ENCODE assay signal across 8 cellular contexts in the genomic region with DNA sequence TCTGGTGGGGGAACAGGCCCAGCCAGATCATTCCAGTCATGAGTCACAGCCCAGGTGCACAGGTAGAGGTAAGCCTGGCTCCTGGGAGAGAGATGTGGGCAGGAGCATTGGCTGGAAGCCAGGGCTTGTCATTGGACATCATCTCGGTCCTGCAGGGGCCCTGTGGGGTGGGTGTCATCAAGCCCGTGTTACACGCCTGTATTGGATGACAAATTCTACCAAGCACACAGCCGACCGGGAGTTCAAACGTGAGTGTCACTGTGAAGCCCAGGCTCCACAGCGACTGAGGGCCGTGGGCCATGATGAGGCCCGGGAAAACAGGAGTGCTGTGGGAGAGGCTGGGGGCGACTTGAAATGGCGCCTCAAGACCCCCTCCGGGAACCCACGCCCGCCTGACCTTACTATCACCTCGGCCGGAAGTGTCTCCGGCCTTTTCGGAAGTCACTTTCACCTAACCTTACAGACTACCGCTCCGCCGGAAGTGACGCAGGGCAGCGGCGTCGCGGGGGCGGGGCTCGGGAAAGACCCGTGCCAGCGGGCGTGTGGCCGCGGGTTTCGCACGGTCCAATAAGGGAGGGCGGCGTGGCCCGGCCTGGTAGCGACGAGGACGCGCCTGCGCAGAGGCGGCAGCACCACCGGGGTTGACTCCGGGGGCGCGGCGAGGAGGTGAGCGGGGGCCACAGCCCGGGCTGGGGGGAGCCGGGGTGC. TPM values are rescaled to one million over a fixed set of nuclear protein-coding genes. Genes with fewer than 3 reads are reported as not detected.
DNase-seq lines count a peak whose midpoint lies in the region; ATAC-seq and TF ChIP-seq lines count a peak whose summit lies in the region.

A gene (plus strand): TSS at position 629 of the 708 bp plus-strand sequence. CDS start 1,293 bp downstream, outside the sequence.

- TF ChIP-seq POLR2A in vagina (IDR thresholded peaks at IDR 0.05) = peak in 1 of 2 donors; percentile 65

- intact Hi-C loops in T-helper 2 cell treated with Interferon-gamma antibody and Interleukin-4, amounts not matched to agents 100 ng/mL and 5 ng/mL, for 36 hours (cut with micrococcal nuclease) = loop anchor here (1.0 to 10.0 kb wide), 8 partner anchors 10 to 504 kb away; a partner anchor contains a TSS
- intact Hi-C loops in vagina (cut with DNase I) = loop anchor here (2.0 kb wide), 1 partner anchor 76 kb away; a partner anchor contains a TSS

- H3K27ac ChIP-seq in right atrium auricular region (peak within 1 kb of the TSS; percentile 97 to 99), vagina (peak within 1 kb of the TSS; percentile 100)

- H3K27me3 ChIP-seq in right atrium auricular region = no peaks in the 10 kb centered on the region
- H3K27me3 ChIP-seq in vagina = no peaks in the 10 kb centered on the region

- H3K36me3 ChIP-seq in right atrium auricular region (peaks cover 16% of the 10 kb centered on the region), vagina (peaks cover 0 to 30% of the 10 kb centered on the region in 2 donors)

- ATAC-seq in GM18502 (IDR thresholded peaks at IDR 0.05; ENCODE audit: poor library complexity, unreplicated experiment) (peak; percentile 53), HG02943 (IDR thresholded peaks at IDR 0.05; ENCODE audit: low read depth, unreplicated experiment) (peak; percentile 48)

- H3K4me3 ChIP-seq in right atrium auricular region (peak within 1 kb of the TSS; percentile 75 to 85), vagina (peak within 1 kb of the TSS; percentile 87 to 99)

- H3K4me1 ChIP-seq in right atrium auricular region (peaks cover 0 to 59% of the 10 kb centered on the region in 2 donors), vagina (peaks cover 61% of the 10 kb centered on the region)

- no peaks in the 10 kb centered on the region for H3K9me3 ChIP-seq in right atrium auricular region
- H3K9me3 ChIP-seq in vagina = no peaks in the 10 kb centered on the region

- TF ChIP-seq CTCF in right atrium auricular region (IDR thresholded peaks at IDR 0.05) = no peak
- TF ChIP-seq CTCF in vagina (IDR thresholded peaks at IDR 0.05) = no peak

- DNase-seq in NCI-H187 treated with DMSO at 0.1 percent for 48 hours (lab: John Stamatoyannopoulos, UW) (peak; percentile 59), anterior cingulate cortex (lab: John Stamatoyannopoulos, UW) (peak; percentile 76 to 100 (median 97)), right atrium auricular region (ENCODE audit: low spot score) (peak; percentile 98), putamen (ENCODE audit: low spot score) (peak; percentile 97), vagina (ENCODE audit: extremely low spot score in 2 of 2) (peak in 1 of 2 donors; percentile 99)

RNA-seq across cellular contexts. Expression of the gene that starts here (rescaled TPM):
- total RNA-seq in T-helper 2 cell treated with Interferon-gamma antibody and Interleukin-4, amounts not matched to agents 100 ng/mL and 5 ng/mL, for 36 hours = 36.6 and 40.3 TPM in 2 replicates
- 10 to 100 TPM; 59.1 to 83.4 TPM for total RNA-seq in right atrium auricular region
- total RNA-seq in vagina = 66.0 TPM
